Comparison of ENCODE assay signal across 8 cellular contexts in genomic region chr4:126047114-126047513, GRCh38.
"Had no signal": no experiment of that assay in that cellular context is flagged by ENCODE, and none has a peak within 500 bp of the region (broad histone marks: within the 10 kb centered on the region; RNA-seq: fewer than 3 reads in every experiment).

No MANE protein-coding gene starts in this region.

- H3K27ac ChIP-seq: GM23248 had no signal

- H3K9me3 Mint-ChIP-seq: H9, HFFc6 had no signal

- DNase-seq: GM23248, GOT3, H7, H9, HCEC 1CT, HFFc6 had no signal

- H3K36me3 ChIP-seq: HAP-1 had no signal

- H3K4me1 Mint-ChIP-seq: H9 had no signal

- H3K27ac Mint-ChIP-seq: H9, HFFc6 had no signal

- ATAC-seq: HCT116 had no signal

- H3K9ac ChIP-seq: GM23248 had no signal

- H2AFZ ChIP-seq: GM23248 had no signal

- H3K4me3 ChIP-seq: GM23248, HAP-1 had no signal

- H3K4me3 Mint-ChIP-seq: H9, HFFc6 had no signal
